In genomic region chr9:30293231-30293630, GRCh38 we compare ENCODE assay signal across 7 cellular contexts.
"Had no signal": no experiment of that assay in that cellular context is flagged by ENCODE, and none has a peak within 500 bp of the region (broad histone marks: within the 10 kb centered on the region; RNA-seq: fewer than 3 reads in every experiment).

No MANE protein-coding gene starts in this region.

- H3K4me3 Mint-ChIP-seq: H9, IgD-negative memory B cell had no signal

- DNase-seq: GM23248, GOT3, H9, HCEC 1CT, KBM-7 had no signal

- H3K4me1 Mint-ChIP-seq: IgD-negative memory B cell had no signal

- H3K27ac Mint-ChIP-seq: H9, IgD-negative memory B cell had no signal

- ATAC-seq: HepG2 had no signal

- H3K36me3 Mint-ChIP-seq: IgD-negative memory B cell had no signal

- H3K9me3 Mint-ChIP-seq: H9 had no signal

- H3K27me3 Mint-ChIP-seq: IgD-negative memory B cell had no signal
